Comparison of ENCODE assay signal across 26 cellular contexts in genomic region chr1:228016653-228017355, GRCh38. TPM values are rescaled to one million over a fixed set of nuclear protein-coding genes. Genes with fewer than 3 reads are reported as not detected.
DNase-seq lines count a peak whose midpoint lies in the region; ATAC-seq, FAIRE-seq and TF ChIP-seq lines count a peak whose summit lies in the region.
"Had no signal": no experiment of that assay in that cellular context is flagged by ENCODE, and none has a peak within 500 bp of the region (broad histone marks: within the 10 kb centered on the region; RNA-seq: fewer than 3 reads in every experiment).

No MANE protein-coding gene starts in this region.

- H3K4me2 ChIP-seq in astrocyte (ENCODE audit: low read length) (no peak overlapping the region), neural progenitor cell (no peak overlapping the region)

- H3K27ac ChIP-seq in astrocyte (ENCODE audit: low read depth, low read length) (no peak overlapping the region), neural progenitor cell (no peak overlapping the region), esophagus squamous epithelium (no peak overlapping the region)
- H3K27ac ChIP-seq: 22Rv1, psoas muscle, testis had no signal

- H3K4me3 ChIP-seq in astrocyte (ENCODE audit: insufficient read depth, low read depth, low read length) (no peak overlapping the region), neural progenitor cell (no peak overlapping the region), esophagus squamous epithelium (no peak overlapping the region)
- H3K4me3 ChIP-seq: lung, mucosa of descending colon, psoas muscle, testis had no signal

- H3K9ac ChIP-seq in astrocyte (ENCODE audit: low read length) (no peak overlapping the region), neural progenitor cell (no peak overlapping the region)

- TF ChIP-seq POLR2A in esophagus squamous epithelium (IDR thresholded peaks at IDR 0.05): no peak

- H3K27me3 Mint-ChIP-seq in astrocyte (ENCODE audit: low read depth, unreplicated experiment) (peaks cover 39% of the 10 kb centered on the region), neural progenitor cell (ENCODE audit: insufficient read depth, low read depth) (peaks cover 10% of the 10 kb centered on the region)
- peaks cover 0 to 13% (median 4%) of the 10 kb centered on the region in 5 donors for H3K27me3 Mint-ChIP-seq in naive thymus-derived CD8-positive, alpha-beta T cell
- H3K27me3 Mint-ChIP-seq: activated CD4-positive, alpha-beta T cell treated with anti-CD3 and anti-CD28 coated beads, Interleukin-2, amount 10 ng/mL, durations not matched to agents 24 days and 14 days; activated T-helper 17 cell treated with anti-CD3 and anti-CD28 coated beads, Interleukin-2, amount 50 U/mL, for 72 hours had no signal

- H3K79me2 ChIP-seq in astrocyte (ENCODE audit: insufficient read depth, low read length) (no peaks in the 10 kb centered on the region), neural progenitor cell (ENCODE audit: low read depth) (no peaks in the 10 kb centered on the region)

- H3K4me3 Mint-ChIP-seq in astrocyte (ENCODE audit: unreplicated experiment): no peak overlapping the region
- H3K4me3 Mint-ChIP-seq in neural progenitor cell: no peak overlapping the region
- no peak overlapping the region for H3K4me3 Mint-ChIP-seq in naive thymus-derived CD8-positive, alpha-beta T cell
- H3K4me3 Mint-ChIP-seq: activated CD4-positive, alpha-beta T cell treated with anti-CD3 and anti-CD28 coated beads, Interleukin-2, amount 10 ng/mL, durations not matched to agents 24 days and 14 days; activated naive CD8-positive, alpha-beta T cell treated with anti-CD3 and anti-CD28 coated beads for 36 hours; activated T-helper 17 cell treated with anti-CD3 and anti-CD28 coated beads, Interleukin-2, amount 50 U/mL, for 72 hours had no signal

- no peaks in the 10 kb centered on the region for H3F3A ChIP-seq in neural progenitor cell (ENCODE audit: low read depth)

- no peak overlapping the region for H2AFZ ChIP-seq in astrocyte (ENCODE audit: low read depth, low read length)
- no peak overlapping the region for H2AFZ ChIP-seq in neural progenitor cell (replicated peaks)

- H3K36me3 Mint-ChIP-seq in astrocyte (ENCODE audit: low read depth, unreplicated experiment): no peaks in the 10 kb centered on the region
- peaks cover 10% of the 10 kb centered on the region for H3K36me3 Mint-ChIP-seq in neural progenitor cell
- no peaks in the 10 kb centered on the region for H3K36me3 Mint-ChIP-seq in naive thymus-derived CD8-positive, alpha-beta T cell
- H3K36me3 Mint-ChIP-seq: activated naive CD8-positive, alpha-beta T cell treated with anti-CD3 and anti-CD28 coated beads for 36 hours had no signal

- peak overlapping the region; percentile 58 for H3K27ac Mint-ChIP-seq in astrocyte (ENCODE audit: unreplicated experiment)
- H3K27ac Mint-ChIP-seq in neural progenitor cell: peak overlapping the region; percentile 54
- no peak overlapping the region for H3K27ac Mint-ChIP-seq in naive thymus-derived CD8-positive, alpha-beta T cell
- H3K27ac Mint-ChIP-seq: activated CD4-positive, alpha-beta T cell treated with anti-CD3 and anti-CD28 coated beads, Interleukin-2, amount 10 ng/mL, durations not matched to agents 24 days and 14 days; activated naive CD8-positive, alpha-beta T cell treated with anti-CD3 and anti-CD28 coated beads for 36 hours; activated T-helper 17 cell treated with anti-CD3 and anti-CD28 coated beads, Interleukin-2, amount 50 U/mL, for 72 hours had no signal

- WGBS in esophagus squamous epithelium, 2 donors: 64 to 72% methylated on average over 9 of the region's 12 CpGs

- ATAC-seq in activated CD4-positive, CD25-positive, alpha-beta regulatory T cell treated with anti-CD3 and anti-CD28 coated beads, Interleukin-2, amount 50 U/mL, for 24 hours: no peak
- ATAC-seq in naive thymus-derived CD8-positive, alpha-beta T cell: no peak
- ATAC-seq: activated T-helper 17 cell treated with anti-CD3 and anti-CD28 coated beads, Interleukin-2, amount 50 U/mL, for 72 hours; mucosa of descending colon; psoas muscle; stimulated activated naive CD8-positive, alpha-beta T cell treated with anti-CD3 and anti-CD28 coated beads, Interleukin-15, Interleukin-2, amounts not matched to agents 100 U/mL and 50 U/mL, for 24 hours had no signal

- H3K4me1 ChIP-seq in astrocyte (ENCODE audit: insufficient read depth, low read length) (peaks cover 6% of the 10 kb centered on the region), neural progenitor cell (no peaks in the 10 kb centered on the region), esophagus squamous epithelium (peaks cover 13 to 34% (median 15%) of the 10 kb centered on the region in 3 donors)
- H3K4me1 ChIP-seq: testis had no signal

- H3K27me3 ChIP-seq in astrocyte (ENCODE audit: insufficient read depth, low read length) (no peaks in the 10 kb centered on the region), neural progenitor cell (peaks cover 96% of the 10 kb centered on the region), esophagus squamous epithelium (peaks cover 0 to 49% (median 0%) of the 10 kb centered on the region in 4 donors)
- H3K27me3 ChIP-seq: testis had no signal

- POLR2A ChIA-PET in naive thymus-derived CD8-positive, alpha-beta T cell (lab: Charles Lee): no interaction called here

- FAIRE-seq in astrocyte (lab: Jason Lieb, UNC) (no peak), frontal cortex (lab: Jason Lieb, UNC) (no peak)
- FAIRE-seq: urothelium cell line had no signal

- H4K20me1 ChIP-seq in astrocyte (ENCODE audit: insufficient read depth, low read length): no peaks in the 10 kb centered on the region
- no peaks in the 10 kb centered on the region for H4K20me1 ChIP-seq in neural progenitor cell (ENCODE audit: low read depth)

- no peak for TF ChIP-seq CTCF in astrocyte (IDR thresholded peaks at IDR 0.05; ENCODE audit: insufficient read depth, low read depth, low read length)
- TF ChIP-seq CTCF in neural progenitor cell (IDR thresholded peaks at IDR 0.05): no peak
- TF ChIP-seq CTCF in esophagus squamous epithelium (IDR thresholded peaks at IDR 0.05): no peak

- peaks cover 4% of the 10 kb centered on the region for H3K9me3 Mint-ChIP-seq in astrocyte (ENCODE audit: unreplicated experiment)
- no peaks in the 10 kb centered on the region for H3K9me3 Mint-ChIP-seq in neural progenitor cell
- H3K9me3 Mint-ChIP-seq in naive thymus-derived CD8-positive, alpha-beta T cell: no peaks in the 10 kb centered on the region
- H3K9me3 Mint-ChIP-seq: activated CD4-positive, alpha-beta T cell treated with anti-CD3 and anti-CD28 coated beads, Interleukin-2, amount 10 ng/mL, durations not matched to agents 24 days and 14 days; activated naive CD8-positive, alpha-beta T cell treated with anti-CD3 and anti-CD28 coated beads for 36 hours; activated T-helper 17 cell treated with anti-CD3 and anti-CD28 coated beads, Interleukin-2, amount 50 U/mL, for 72 hours had no signal

- intact Hi-C loops in esophagus squamous epithelium (cut with DNase I): no loop called here

- DNase-seq in activated CD4-positive, CD25-positive, alpha-beta regulatory T cell treated with anti-CD3 and anti-CD28 coated beads, Interleukin-2, amount 50 U/mL, for 72 hours: peak; percentile 23
- DNase-seq in AG08396 (ENCODE audit: low spot score): peak; percentile 1
- no peak for DNase-seq in astrocyte (ENCODE audit: low read depth)
- DNase-seq in neural progenitor cell (ENCODE audit: low spot score): no peak
- DNase-seq in frontal cortex (ENCODE audit: low spot score in 2 of 2): no peak
- DNase-seq in esophagus squamous epithelium (lab: John Stamatoyannopoulos, UW): no peak
- no peak for DNase-seq in naive thymus-derived CD8-positive, alpha-beta T cell
- DNase-seq: activated CD4-positive, alpha-beta T cell treated with anti-CD3 and anti-CD28 coated beads, Interleukin-2, amount 10 ng/mL, durations not matched to agents 24 days and 14 days; activated naive CD8-positive, alpha-beta T cell treated with anti-CD3 and anti-CD28 coated beads for 36 hours; Calu3; glutamatergic neuron; NCI-H1417; NCI-H2081; NCI-H226; stimulated activated naive CD8-positive, alpha-beta T cell treated with anti-CD3 and anti-CD28 coated beads, Interleukin-15, Interleukin-2, amounts not matched to agents 100 U/mL and 50 U/mL, for 24 hours; testis had no signal

- H3K4me1 Mint-ChIP-seq in astrocyte (ENCODE audit: low read depth, unreplicated experiment): peaks cover 8% of the 10 kb centered on the region
- H3K4me1 Mint-ChIP-seq in neural progenitor cell: peaks cover 24% of the 10 kb centered on the region
- no peaks in the 10 kb centered on the region for H3K4me1 Mint-ChIP-seq in naive thymus-derived CD8-positive, alpha-beta T cell
- H3K4me1 Mint-ChIP-seq: activated CD4-positive, alpha-beta T cell treated with anti-CD3 and anti-CD28 coated beads, Interleukin-2, amount 10 ng/mL, durations not matched to agents 24 days and 14 days; activated naive CD8-positive, alpha-beta T cell treated with anti-CD3 and anti-CD28 coated beads for 36 hours; activated T-helper 17 cell treated with anti-CD3 and anti-CD28 coated beads, Interleukin-2, amount 50 U/mL, for 72 hours had no signal

- H3K9me3 ChIP-seq in astrocyte (ENCODE audit: insufficient read depth, low read depth, low read length) (no peaks in the 10 kb centered on the region), neural progenitor cell (ENCODE audit: low read depth) (no peaks in the 10 kb centered on the region), esophagus squamous epithelium (no peaks in the 10 kb centered on the region)
- H3K9me3 ChIP-seq: mucosa of descending colon, psoas muscle, testis had no signal

- H3K36me3 ChIP-seq in astrocyte (ENCODE audit: insufficient read depth, low read length) (no peaks in the 10 kb centered on the region), neural progenitor cell (no peaks in the 10 kb centered on the region), esophagus squamous epithelium (no peaks in the 10 kb centered on the region)

RNA-seq across cellular contexts. Expression of gene WNT3A, which starts 10.0 kb away (rescaled TPM):
- not detected in 2 replicates for total RNA-seq in astrocyte
- 0.12 TPM in 1 of 2 replicates, not detected in the other for total RNA-seq in neural progenitor cell (ENCODE audit: low replicate concordance)
- total RNA-seq in frontal cortex: not detected
- 1 to 10 TPM in 2 of 4 donors, under 1 TPM in 2; 0.76 to 2.7 (median 1.3) TPM for total RNA-seq in esophagus squamous epithelium
- total RNA-seq in naive thymus-derived CD8-positive, alpha-beta T cell: not detected
- polyA plus RNA-seq in naive thymus-derived CD8-positive, alpha-beta T cell: not detected
- total RNA-seq: activated CD4-positive, alpha-beta T cell treated with anti-CD3 and anti-CD28 coated beads, Interleukin-2, amount 10 ng/mL, durations not matched to agents 24 days and 14 days; activated naive CD8-positive, alpha-beta T cell treated with anti-CD3 and anti-CD28 coated beads for 36 hours; activated T-helper 17 cell treated with anti-CD3 and anti-CD28 coated beads, Interleukin-2, amount 50 U/mL, for 72 hours; Calu3; dermis microvascular lymphatic vessel endothelial cell; kidney epithelial cell; mucosa of descending colon; OCI-LY7; psoas muscle had no signal
- polyA plus RNA-seq: psoas muscle had no signal

Comparison
In these comparisons a context has a peak if more than half of its experiments do, and no peak if none do; other contexts are left out.
1. DNase-seq: peak in activated CD4-positive, CD25-positive, alpha-beta regulatory T cell treated with anti-CD3 and anti-CD28 coated beads, Interleukin-2, amount 50 U/mL, for 72 hours (single experiment) and AG08396 (single experiment); none in astrocyte (single experiment), neural progenitor cell (single experiment), frontal cortex (0 of 2), esophagus squamous epithelium (single experiment) and naive thymus-derived CD8-positive, alpha-beta T cell (0 of 10).
2. H3K27ac Mint-ChIP-seq: peak in astrocyte (single experiment) and neural progenitor cell (single experiment); none in naive thymus-derived CD8-positive, alpha-beta T cell (0 of 10).